21 cellular contexts compared by ENCODE assay signal in genomic region chr7:35889870-35890269, GRCh38.
DNase-seq lines count a peak whose midpoint lies in the region; ATAC-seq, FAIRE-seq and TF ChIP-seq lines count a peak whose summit lies in the region.
"Had no signal": no experiment of that assay in that cellular context is flagged by ENCODE, and none has a peak within 500 bp of the region (broad histone marks: within the 10 kb centered on the region; RNA-seq: fewer than 3 reads in every experiment).

No MANE protein-coding gene starts in this region.

- H3K4me3 ChIP-seq in CD8-positive, alpha-beta T cell (ENCODE audit: low read depth, low read length): no peak overlapping the region
- H3K4me3 ChIP-seq in DOHH2 (ENCODE audit: low read length): no peak overlapping the region
- H3K4me3 ChIP-seq in SU-DHL-6 (ENCODE audit: insufficient read depth, low read length, poor library complexity, severe bottlenecking): no peak overlapping the region
- H3K4me3 ChIP-seq: BLaER1 treated with 17β-estradiol and CSF1 and Interleukin-3, amounts not matched to agents 10 nM and 100 nM; GM23338; Peyer's patch; SJCRH30 had no signal

- intact Hi-C loops in CD8-positive, alpha-beta T cell (cut with DNase I, micrococcal nuclease): loop anchor here (5.0 kb wide), 2 partner anchors 33 to 178 kb away; no protein-coding TSS in a partner anchor

- H3K9me3 ChIP-seq in CD8-positive, alpha-beta T cell (ENCODE audit: low read length): no peaks in the 10 kb centered on the region
- H3K9me3 ChIP-seq in DOHH2 (ENCODE audit: control insufficient read depth, insufficient read depth, low read length) (no peaks in the 10 kb centered on the region), SU-DHL-6 (ENCODE audit: insufficient read depth, low read length) (no peaks in the 10 kb centered on the region)
- H3K9me3 ChIP-seq: BLaER1 treated with 17β-estradiol and CSF1 and Interleukin-3, amounts not matched to agents 10 nM and 100 nM; Peyer's patch; SJCRH30 had no signal

- H3K27ac ChIP-seq in CD8-positive, alpha-beta T cell (ENCODE audit: low read depth, low read length): no peak overlapping the region
- H3K27ac ChIP-seq in DOHH2 (ENCODE audit: low read depth, low read length) (peak overlapping the region; percentile 32; the same call in 1 of the 2 replicates), SU-DHL-6 (ENCODE audit: low read depth, low read length) (peak overlapping the region; percentile 13; the same call in 1 of the 2 replicates)
- H3K27ac ChIP-seq: BLaER1 treated with 17β-estradiol and CSF1 and Interleukin-3, amounts not matched to agents 10 nM and 100 nM; Peyer's patch; SJCRH30 had no signal

- no peak for ATAC-seq in CD8-positive, alpha-beta T cell
- ATAC-seq in GM18909 (IDR thresholded peaks at IDR 0.05; ENCODE audit: poor library complexity, unreplicated experiment) (no peak), HG03097 (IDR thresholded peaks at IDR 0.05; ENCODE audit: low FRiP score, unreplicated experiment) (no peak)
- ATAC-seq: GM23338 had no signal

- H3K9me2 ChIP-seq in DOHH2 (replicated peaks; ENCODE audit: control insufficient read depth, low read length): no peaks in the 10 kb centered on the region
- no peaks in the 10 kb centered on the region for H3K9me2 ChIP-seq in SU-DHL-6 (replicated peaks; ENCODE audit: insufficient read depth, low read length)

- no peak overlapping the region for H2AFZ ChIP-seq in SU-DHL-6 (ENCODE audit: low read depth, low read length, severe bottlenecking)
- H2AFZ ChIP-seq: GM23338 had no signal

- H3K9ac ChIP-seq in SU-DHL-6 (ENCODE audit: low read length): no peak overlapping the region
- H3K9ac ChIP-seq: BLaER1 treated with 17β-estradiol and CSF1 and Interleukin-3, amounts not matched to agents 10 nM and 100 nM had no signal

- H3K9me3 Mint-ChIP-seq in CD8-positive, alpha-beta T cell: no peaks in the 10 kb centered on the region
- H3K9me3 Mint-ChIP-seq: GM23338 had no signal

- TF ChIP-seq CTCF in CD8-positive, alpha-beta T cell (IDR thresholded peaks at IDR 0.05): no peak
- TF ChIP-seq CTCF in DOHH2 (IDR thresholded peaks at IDR 0.05; ENCODE audit: low read depth, low read length, poor library complexity, severe bottlenecking): no peak
- no peak for TF ChIP-seq CTCF in SU-DHL-6 (IDR thresholded peaks at IDR 0.05; ENCODE audit: insufficient read depth, low read length, poor library complexity, severe bottlenecking)

- CTCF ChIA-PET in CD8-positive, alpha-beta T cell (lab: Charles Lee): interaction anchor here (1.1 kb wide), 1 partner anchor 234 kb away, joined by 4 read pairs; no protein-coding TSS in a partner anchor

- peaks cover 63% of the 10 kb centered on the region for H3K36me3 Mint-ChIP-seq in CD8-positive, alpha-beta T cell

- POLR2A ChIA-PET in CD8-positive, alpha-beta T cell (lab: Charles Lee): interaction anchor here (1.8 kb wide), 1 partner anchor 89 kb away, joined by 6 read pairs; the partner anchor contains the start of gene SEPTIN7

- no peaks in the 10 kb centered on the region for H3K27me3 Mint-ChIP-seq in CD8-positive, alpha-beta T cell (ENCODE audit: low read depth)

- 0 out of 2 replicates have a peak overlapping the region, but pooled peaks have one; percentile 10 for H3K4me2 ChIP-seq in DOHH2 (ENCODE audit: low read length)
- H3K4me2 ChIP-seq in SU-DHL-6 (ENCODE audit: low read depth, low read length, poor library complexity, severe bottlenecking): no peak overlapping the region
- H3K4me2 ChIP-seq: BLaER1 treated with 17β-estradiol and CSF1 and Interleukin-3, amounts not matched to agents 10 nM and 100 nM; GM23338 had no signal

- FAIRE-seq in endometrium (lab: Jason Lieb, UNC): peak; percentile 12
- FAIRE-seq: D721Med had no signal

- peaks cover 28% of the 10 kb centered on the region for H3K4me1 Mint-ChIP-seq in CD8-positive, alpha-beta T cell (ENCODE audit: low read depth)

- H3K4me3 Mint-ChIP-seq in CD8-positive, alpha-beta T cell: no peak overlapping the region
- H3K4me3 Mint-ChIP-seq: GM23338 had no signal

- H4K20me1 ChIP-seq in DOHH2 (ENCODE audit: control insufficient read depth, insufficient read depth, low read depth, low read length) (no peaks in the 10 kb centered on the region), SU-DHL-6 (ENCODE audit: low read depth, low read length) (no peaks in the 10 kb centered on the region)

- no peaks in the 10 kb centered on the region for H3K27me3 ChIP-seq in CD8-positive, alpha-beta T cell (ENCODE audit: insufficient read depth, low read length)
- H3K27me3 ChIP-seq in DOHH2 (ENCODE audit: control insufficient read depth, low read length): no peaks in the 10 kb centered on the region
- H3K27me3 ChIP-seq in SU-DHL-6 (ENCODE audit: low read length): no peaks in the 10 kb centered on the region
- H3K27me3 ChIP-seq: BLaER1 treated with 17β-estradiol and CSF1 and Interleukin-3, amounts not matched to agents 10 nM and 100 nM; Peyer's patch; SJCRH30 had no signal

- DNase-seq in CD8-positive, alpha-beta T cell: no peak
- DNase-seq in globus pallidus (ENCODE audit: low spot score): no peak
- DNase-seq: DMS53, EL, HCEC 1CT, IMR-90, MV-4-11, NCI-H1417, NCI-H1694 treated with DMSO at 0.1 percent for 48 hours, NCI-H446, NCI-H526, Peyer's patch, SJCRH30 had no signal

- H3K27ac Mint-ChIP-seq in CD8-positive, alpha-beta T cell: peak overlapping the region; percentile 46
- H3K27ac Mint-ChIP-seq: GM23338 had no signal

- H3F3A ChIP-seq in DOHH2 (ENCODE audit: control insufficient read depth, insufficient read depth) (peaks cover 4% of the 10 kb centered on the region; the same call in 1 of the 2 replicates), SU-DHL-6 (ENCODE audit: insufficient read depth) (no peaks in the 10 kb centered on the region; the same call in 1 of the 2 replicates)

- H3K79me2 ChIP-seq in DOHH2 (ENCODE audit: control insufficient read depth, low read length): no peaks in the 10 kb centered on the region
- no peaks in the 10 kb centered on the region for H3K79me2 ChIP-seq in SU-DHL-6 (ENCODE audit: insufficient read depth, low read length)

- peaks cover 9% of the 10 kb centered on the region for H3K36me3 ChIP-seq in CD8-positive, alpha-beta T cell (ENCODE audit: insufficient read depth, low read length)
- H3K36me3 ChIP-seq in DOHH2 (ENCODE audit: control insufficient read depth, low read length) (peaks cover 81% of the 10 kb centered on the region), SU-DHL-6 (ENCODE audit: low read length) (peaks cover 39% of the 10 kb centered on the region)

- no peaks in the 10 kb centered on the region for H3K4me1 ChIP-seq in CD8-positive, alpha-beta T cell (ENCODE audit: insufficient read depth, low read length)
- H3K4me1 ChIP-seq in DOHH2 (ENCODE audit: control insufficient read depth, low read length): peaks cover 26% of the 10 kb centered on the region
- H3K4me1 ChIP-seq: BLaER1 treated with 17β-estradiol and CSF1 and Interleukin-3, amounts not matched to agents 10 nM and 100 nM; Peyer's patch; SJCRH30 had no signal
